21 cellular contexts compared by ENCODE assay signal in the genomic region with DNA sequence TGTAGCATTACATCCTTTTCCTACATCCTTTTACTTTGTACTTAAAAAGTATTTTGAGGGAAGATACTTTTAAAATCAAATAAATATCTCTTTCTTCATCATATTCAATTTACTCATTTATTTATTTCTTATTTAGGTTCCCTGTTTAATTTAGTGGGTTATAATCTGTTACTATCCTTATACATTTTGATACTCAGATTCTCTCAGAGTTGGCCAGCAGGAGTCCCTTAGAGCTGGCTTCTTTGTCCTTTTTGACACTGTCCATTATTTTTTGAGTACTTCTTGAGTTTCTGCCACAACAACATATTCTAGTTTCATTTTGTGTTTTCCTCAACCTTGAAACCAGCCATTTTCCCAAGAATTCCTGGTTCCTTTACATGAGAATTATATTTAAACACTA.
"Had no signal": no experiment of that assay in that cellular context is flagged by ENCODE, and none has a peak within 500 bp of the region (broad histone marks: within the 10 kb centered on the region; RNA-seq: fewer than 3 reads in every experiment).

No MANE protein-coding gene starts in this region.

- H3K36me3 ChIP-seq: left ventricle myocardium inferior, neutrophil, right atrium auricular region, tibial nerve had no signal

- H3K4me1 Mint-ChIP-seq: activated CD4-positive, alpha-beta T cell treated with anti-CD3 and anti-CD28 coated beads, Interleukin-2, amount 10 ng/mL, durations not matched to agents 24 days and 14 days; activated naive CD8-positive, alpha-beta T cell treated with anti-CD3 and anti-CD28 coated beads, Interleukin-2, amount 10 ng/mL, durations not matched to agents 7 days and 5 days; naive thymus-derived CD8-positive, alpha-beta T cell had no signal

- H3K9me3 ChIP-seq: left ventricle myocardium inferior, neutrophil, right atrium auricular region, tibial nerve had no signal

- ATAC-seq: activated CD8-positive, alpha-beta T cell treated with anti-CD3 and anti-CD28 coated beads, Interleukin-2, amount 10 ng/mL, durations not matched to agents 7 days and 5 days; activated T-cell treated with anti-CD3 and anti-CD28 coated beads, Interleukin-2, amount 50 U/mL, for 72 hours; naive thymus-derived CD8-positive, alpha-beta T cell had no signal

- H3K27me3 ChIP-seq: neutrophil, right atrium auricular region, tibial nerve had no signal

- H3K36me3 Mint-ChIP-seq: activated naive CD8-positive, alpha-beta T cell treated with anti-CD3 and anti-CD28 coated beads, Interleukin-2, amount 10 ng/mL, durations not matched to agents 7 days and 5 days; naive thymus-derived CD8-positive, alpha-beta T cell had no signal

- H3K4me3 ChIP-seq: left ventricle myocardium inferior, right atrium auricular region, skin epidermis, tibial nerve had no signal

- H3K4me1 ChIP-seq: left ventricle myocardium inferior, right atrium auricular region, tibial nerve had no signal

- H3K27ac Mint-ChIP-seq: activated CD4-positive, alpha-beta T cell treated with anti-CD3 and anti-CD28 coated beads, Interleukin-2, amount 10 ng/mL, durations not matched to agents 24 days and 14 days; activated CD8-positive, alpha-beta T cell treated with anti-CD3 and anti-CD28 coated beads, Interleukin-2, amount 10 ng/mL, durations not matched to agents 7 days and 5 days; activated naive CD8-positive, alpha-beta T cell treated with anti-CD3 and anti-CD28 coated beads, Interleukin-2, amount 10 ng/mL, durations not matched to agents 7 days and 5 days; activated T-cell treated with anti-CD3 and anti-CD28 coated beads, Interleukin-2, amount 50 U/mL, for 72 hours; naive thymus-derived CD8-positive, alpha-beta T cell had no signal

- DNase-seq: activated CD4-positive, alpha-beta T cell treated with anti-CD3 and anti-CD28 coated beads, Interleukin-2, amount 10 ng/mL, durations not matched to agents 24 days and 14 days; activated CD4-positive, CD25-positive, alpha-beta regulatory T cell; activated CD8-positive, alpha-beta memory T cell treated with anti-CD3 and anti-CD28 coated beads, Interleukin-2, amount 50 U/mL, for 48 hours; activated CD8-positive, alpha-beta T cell treated with anti-CD3 and anti-CD28 coated beads, Interleukin-2, amount 10 ng/mL, durations not matched to agents 7 days and 5 days; activated naive CD8-positive, alpha-beta T cell treated with anti-CD3 and anti-CD28 coated beads, Interleukin-2, amount 10 ng/mL, durations not matched to agents 7 days and 5 days; activated T-cell treated with anti-CD3 and anti-CD28 coated beads, Interleukin-2, amount 50 U/mL, for 72 hours; cerebellar nuclear complex; dermis blood vessel endothelial cell; hippocampal formation; kidney; left ventricle myocardium inferior; naive thymus-derived CD8-positive, alpha-beta T cell; stimulated activated CD4-positive, alpha-beta T cell treated with anti-CD3 and anti-CD28 coated beads, Interleukin-4, amount 100 ng/mL, for 4 hours; stimulated activated CD8-positive, alpha-beta memory T cell treated with anti-CD3 and anti-CD28 coated beads, Interleukin-4, amount 100 ng/mL, for 48 hours; stimulated activated naive CD4-positive, alpha-beta T cell treated with Interleukin-2 at 50 U/mL for 16 hours; substantia nigra; T-helper 2 cell had no signal

- H3K9me3 Mint-ChIP-seq: activated CD4-positive, alpha-beta T cell treated with anti-CD3 and anti-CD28 coated beads, Interleukin-2, amount 10 ng/mL, durations not matched to agents 24 days and 14 days; activated naive CD8-positive, alpha-beta T cell treated with anti-CD3 and anti-CD28 coated beads, Interleukin-2, amount 10 ng/mL, durations not matched to agents 7 days and 5 days; naive thymus-derived CD8-positive, alpha-beta T cell had no signal

- H3K27ac ChIP-seq: left ventricle myocardium inferior, neutrophil, right atrium auricular region, skin epidermis, tibial nerve had no signal

- H3K27me3 Mint-ChIP-seq: activated CD4-positive, alpha-beta T cell treated with anti-CD3 and anti-CD28 coated beads, Interleukin-2, amount 10 ng/mL, durations not matched to agents 24 days and 14 days; activated naive CD8-positive, alpha-beta T cell treated with anti-CD3 and anti-CD28 coated beads, Interleukin-2, amount 10 ng/mL, durations not matched to agents 7 days and 5 days had no signal

- H3K4me3 Mint-ChIP-seq: activated CD4-positive, alpha-beta T cell treated with anti-CD3 and anti-CD28 coated beads, Interleukin-2, amount 10 ng/mL, durations not matched to agents 24 days and 14 days; activated CD8-positive, alpha-beta T cell treated with anti-CD3 and anti-CD28 coated beads, Interleukin-2, amount 10 ng/mL, durations not matched to agents 7 days and 5 days; activated naive CD8-positive, alpha-beta T cell treated with anti-CD3 and anti-CD28 coated beads, Interleukin-2, amount 10 ng/mL, durations not matched to agents 7 days and 5 days; activated T-cell treated with anti-CD3 and anti-CD28 coated beads, Interleukin-2, amount 50 U/mL, for 72 hours; naive thymus-derived CD8-positive, alpha-beta T cell had no signal

- FAIRE-seq: kidney had no signal
